In genomic region chr11:103407641-103408040, GRCh38 we compare ENCODE assay signal across 8 cellular contexts.
"Had no signal": no experiment of that assay in that cellular context is flagged by ENCODE, and none has a peak within 500 bp of the region (broad histone marks: within the 10 kb centered on the region; RNA-seq: fewer than 3 reads in every experiment).

No MANE protein-coding gene starts in this region.

- H3K9me3 ChIP-seq: HAP-1 had no signal

- H3K4me2 ChIP-seq: GM23338 had no signal

- H3K36me3 ChIP-seq: HAP-1 had no signal

- H3K9ac ChIP-seq: GM23248 had no signal

- H3K4me1 ChIP-seq: HAP-1 had no signal

- H3K4me3 ChIP-seq: GM23248, GM23338, HAP-1 had no signal

- H2AFZ ChIP-seq: GM23248, GM23338 had no signal

- DNase-seq: GM23248, GOT3, H7, H9, HCEC 1CT, HFFc6 had no signal

- H3K27ac ChIP-seq: GM23248 had no signal
